In genomic region chr16:14955546-14956231, GRCh38 we compare ENCODE assay signal across 17 cellular contexts. TPM values are rescaled to one million over a fixed set of nuclear protein-coding genes. Genes with fewer than 3 reads are reported as not detected.
DNase-seq lines count a peak whose midpoint lies in the region; ATAC-seq and TF ChIP-seq lines count a peak whose summit lies in the region.
"Had no signal": no experiment of that assay in that cellular context is flagged by ENCODE, and none has a peak within 500 bp of the region (broad histone marks: within the 10 kb centered on the region; RNA-seq: fewer than 3 reads in every experiment).

No MANE protein-coding gene starts in this region.

- H3K9me3 ChIP-seq in body of pancreas: no peaks in the 10 kb centered on the region
- no peaks in the 10 kb centered on the region for H3K9me3 ChIP-seq in heart right ventricle
- H3K9me3 ChIP-seq in thoracic aorta: no peaks in the 10 kb centered on the region
- H3K9me3 ChIP-seq: esophagus muscularis mucosa, HAP-1, transverse colon had no signal

- 89 to 95% methylated on average over 16 of the region's 16 CpGs for WGBS in body of pancreas, 2 donors
- 64 to 76% methylated on average over 16 of the region's 16 CpGs for WGBS in heart right ventricle, 2 donors

- no peaks in the 10 kb centered on the region for H3K27me3 ChIP-seq in body of pancreas
- no peaks in the 10 kb centered on the region for H3K27me3 ChIP-seq in heart right ventricle
- H3K27me3 ChIP-seq in thoracic aorta (replicated peaks; ENCODE audit: insufficient read depth): no peaks in the 10 kb centered on the region
- H3K27me3 ChIP-seq: esophagus muscularis mucosa, transverse colon had no signal

- H3K36me3 Mint-ChIP-seq in activated naive CD8-positive, alpha-beta T cell treated with anti-CD3 and anti-CD28 coated beads, Interleukin-2, amount 50 U/mL, for 24 hours (ENCODE audit: low read depth): no peaks in the 10 kb centered on the region
- H3K36me3 Mint-ChIP-seq: CD4-positive, alpha-beta memory T cell had no signal

- peaks cover 11% of the 10 kb centered on the region for H3K4me1 ChIP-seq in body of pancreas
- H3K4me1 ChIP-seq in heart right ventricle: peaks cover 0 to 15% (median 0%) of the 10 kb centered on the region in 9 donors
- peaks cover 0 to 7% of the 10 kb centered on the region in 2 donors for H3K4me1 ChIP-seq in thoracic aorta (ENCODE audit: control insufficient read depth in 1 of 2, low read depth in 2 of 2)
- H3K4me1 ChIP-seq: HAP-1 had no signal

- no peaks in the 10 kb centered on the region for H3K9me3 Mint-ChIP-seq in activated naive CD8-positive, alpha-beta T cell treated with anti-CD3 and anti-CD28 coated beads, Interleukin-2, amount 50 U/mL, for 24 hours
- H3K9me3 Mint-ChIP-seq: CD4-positive, alpha-beta memory T cell had no signal

- no peak overlapping the region for H3K27ac Mint-ChIP-seq in activated naive CD8-positive, alpha-beta T cell treated with anti-CD3 and anti-CD28 coated beads, Interleukin-2, amount 50 U/mL, for 24 hours

- H3K27ac ChIP-seq in body of pancreas: no peak overlapping the region
- H3K27ac ChIP-seq in heart right ventricle: peak overlapping the region in 5 of 10 donors; percentile 3 to 31 (median 13)
- no peak overlapping the region for H3K27ac ChIP-seq in thoracic aorta
- H3K27ac ChIP-seq: esophagus muscularis mucosa, KMS-11, transverse colon had no signal

- TF ChIP-seq CTCF in body of pancreas (IDR thresholded peaks at IDR 0.05) (no peak), heart right ventricle (IDR thresholded peaks at IDR 0.05) (no peak), thoracic aorta (IDR thresholded peaks at IDR 0.05) (no peak)

- ATAC-seq in body of pancreas (peak; percentile 37), heart right ventricle (peak; percentile 83 to 99 (median 96)), thoracic aorta (ENCODE audit: insufficient number of reproducible peaks, low FRiP score, low read depth) (peak; percentile 47)
- ATAC-seq in activated naive CD8-positive, alpha-beta T cell treated with anti-CD3 and anti-CD28 coated beads, Interleukin-2, amount 50 U/mL, for 24 hours: no peak
- ATAC-seq: stimulated activated naive CD8-positive, alpha-beta T cell treated with anti-CD3 and anti-CD28 coated beads, Interleukin-15, Interleukin-2, amounts not matched to agents 100 U/mL and 50 U/mL, for 24 hours had no signal

- H3K4me3 Mint-ChIP-seq in activated naive CD8-positive, alpha-beta T cell treated with anti-CD3 and anti-CD28 coated beads, Interleukin-2, amount 50 U/mL, for 24 hours: no peak overlapping the region
- H3K4me3 Mint-ChIP-seq: CD4-positive, alpha-beta memory T cell had no signal

- TF ChIP-seq POLR2A in body of pancreas (IDR thresholded peaks at IDR 0.05): no peak

- intact Hi-C loops in body of pancreas (cut with DNase I): no loop called here
- intact Hi-C loops in heart right ventricle (cut with DNase I): loop anchor here in 1 of 10 donors (10.0 kb wide), 1 partner anchor 59 kb away; no protein-coding TSS in a partner anchor

- H3K36me3 ChIP-seq in body of pancreas (replicated peaks in 1 of 2; ENCODE audit: insufficient read depth in 1 of 2, low read depth in 2 of 2) (no peaks in the 10 kb centered on the region), heart right ventricle (no peaks in the 10 kb centered on the region), thoracic aorta (no peaks in the 10 kb centered on the region)
- H3K36me3 ChIP-seq: esophagus muscularis mucosa, HAP-1, transverse colon had no signal

- H3K27me3 Mint-ChIP-seq in activated naive CD8-positive, alpha-beta T cell treated with anti-CD3 and anti-CD28 coated beads, Interleukin-2, amount 50 U/mL, for 24 hours: no peaks in the 10 kb centered on the region

- H3K4me1 Mint-ChIP-seq in activated naive CD8-positive, alpha-beta T cell treated with anti-CD3 and anti-CD28 coated beads, Interleukin-2, amount 50 U/mL, for 24 hours: no peaks in the 10 kb centered on the region
- H3K4me1 Mint-ChIP-seq: CD4-positive, alpha-beta memory T cell had no signal

- H3K4me3 ChIP-seq in body of pancreas: no peak overlapping the region
- H3K4me3 ChIP-seq in heart right ventricle: no peak overlapping the region
- H3K4me3 ChIP-seq in thoracic aorta: no peak overlapping the region
- H3K4me3 ChIP-seq: esophagus muscularis mucosa, HAP-1, transverse colon had no signal

- DNase-seq in body of pancreas: peak in 2 of 4 donors; percentile 22 to 68
- peak; percentile 72 to 83 for DNase-seq in heart right ventricle
- peak; percentile 10 for DNase-seq in mucosa of gallbladder (ENCODE audit: low spot score)
- no peak for DNase-seq in thoracic aorta (ENCODE audit: low spot score)
- no peak for DNase-seq in putamen (ENCODE audit: low spot score)
- no peak for DNase-seq in activated naive CD8-positive, alpha-beta T cell treated with anti-CD3 and anti-CD28 coated beads, Interleukin-2, amount 50 U/mL, for 24 hours
- no peak for DNase-seq in superior temporal gyrus (ENCODE audit: extremely low spot score)
- DNase-seq: activated CD4-positive, alpha-beta T cell treated with anti-CD3 and anti-CD28 coated beads, Interleukin-2, amount 50 U/mL, for 48 hours; activated gamma-delta T cell; CD4-positive, alpha-beta memory T cell; NCI-H1048; NCI-H1930; stimulated activated naive CD8-positive, alpha-beta T cell treated with anti-CD3 and anti-CD28 coated beads, Interleukin-15, Interleukin-2, amounts not matched to agents 100 U/mL and 50 U/mL, for 24 hours; transverse colon had no signal

RNA-seq across cellular contexts. Expression of gene NPIPA1, which starts 18.4 kb away (rescaled TPM):
- total RNA-seq in body of pancreas (10 to 100 TPM; 38.1 to 46.8 TPM), heart right ventricle (10 to 100 TPM; 31.2 to 52.1 (median 39.5) TPM), mucosa of gallbladder (114 TPM), thoracic aorta (100 to 1,000 TPM; 101 to 165 TPM)
- polyA plus RNA-seq in heart right ventricle: 100 to 1,000 TPM in 1 of 2 donors, 10 to 100 TPM in 1; 45.0 to 165 TPM

RNA-seq across cellular contexts. Expression of gene PDXDC1, which starts 19.1 kb away (rescaled TPM):
- total RNA-seq in body of pancreas: 10 to 100 TPM; 63.3 to 66.2 TPM
- 10 to 100 TPM; 63.9 to 88.5 (median 72.0) TPM for total RNA-seq in heart right ventricle
- 10 to 100 TPM; 24.9 to 41.0 TPM for polyA plus RNA-seq in heart right ventricle
- total RNA-seq in mucosa of gallbladder: 189 TPM
- total RNA-seq in thoracic aorta: 10 to 100 TPM; 79.1 to 97.4 TPM

Comparison
In these comparisons a context has a peak if more than half of its experiments do, and no peak if none do; other contexts are left out.
1. DNase-seq: peak in heart right ventricle (2 of 2) and mucosa of gallbladder (single experiment); none in thoracic aorta (single experiment), putamen (single experiment), activated naive CD8-positive, alpha-beta T cell treated with anti-CD3 and anti-CD28 coated beads, Interleukin-2, amount 50 U/mL, for 24 hours (single experiment) and superior temporal gyrus (single experiment).